In the genomic region with DNA sequence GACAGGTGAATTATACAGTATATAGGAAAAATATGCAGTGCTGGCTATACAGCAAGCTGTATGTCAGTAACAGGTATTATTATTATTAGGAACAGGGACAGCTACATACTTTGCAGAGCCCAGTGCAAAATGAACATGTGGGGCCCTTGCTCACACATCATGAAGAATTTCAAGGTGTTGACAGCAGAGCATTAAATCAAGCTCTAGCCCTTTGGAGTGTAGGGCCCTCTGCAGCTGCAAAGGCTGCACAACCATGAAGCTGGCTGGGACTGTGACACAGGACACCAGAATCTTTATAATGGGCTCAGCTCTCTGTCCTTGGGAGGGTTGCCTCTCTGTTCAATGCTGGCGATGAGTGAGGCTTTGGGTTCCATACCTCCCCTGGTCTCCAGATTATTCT, we compare ENCODE assay signal across 29 cellular contexts. TPM values are rescaled to one million over a fixed set of nuclear protein-coding genes. Genes with fewer than 3 reads are reported as not detected.
"Had no signal": no experiment of that assay in that cellular context is flagged by ENCODE, and none has a peak within 500 bp of the region (broad histone marks: within the 10 kb centered on the region; RNA-seq: fewer than 3 reads in every experiment).

No MANE protein-coding gene starts in this region.

- DNase-seq: activated CD4-positive, alpha-beta memory T cell treated with anti-CD3 and anti-CD28 coated beads, Interleukin-2, amount 10 ng/mL, durations not matched to agents 7 days and 5 days; activated CD4-positive, alpha-beta T cell treated with anti-CD3 and anti-CD28 coated beads for 1 hour; activated CD4-positive, alpha-beta T cell treated with anti-CD3 and anti-CD28 coated beads for 48 hours; activated CD4-positive, CD25-positive, alpha-beta regulatory T cell; activated CD8-positive, alpha-beta memory T cell treated with anti-CD3 and anti-CD28 coated beads for 24 hours; activated CD8-positive, alpha-beta memory T cell treated with anti-CD3 and anti-CD28 coated beads, Interleukin-2, amount 10 ng/mL, durations not matched to agents 7 days and 5 days; activated CD8-positive, alpha-beta memory T cell treated with anti-CD3 and anti-CD28 coated beads, Interleukin-2, amount 50 U/mL, for 48 hours; activated effector memory CD4-positive, alpha-beta T cell treated with Interleukin-2 at 50 U/mL for 16 hours; activated naive CD4-positive, alpha-beta T cell treated with anti-CD3 and anti-CD28 coated beads, Interleukin-2, amount 10 ng/mL, durations not matched to agents 7 days and 5 days; activated naive CD8-positive, alpha-beta T cell treated with anti-CD3 and anti-CD28 coated beads, Interleukin-2, amount 50 U/mL, for 24 hours; activated T-cell treated with anti-CD3 and anti-CD28 coated beads, Interleukin-2, amount 50 U/mL, for 48 hours; anterior cingulate cortex; caudate nucleus; cerebellar nuclear complex; NCI-H1092 treated with DMSO at 0.1 percent for 48 hours; NCI-H1417 treated with DMSO at 0.1 percent for 48 hours; NCI-H187 treated with DMSO at 0.1 percent for 48 hours; NCI-H2227 treated with DMSO at 0.1 percent for 48 hours; NCI-H446; NCI-H526 treated with DMSO at 0.1 percent for 48 hours; PC-9; SJCRH30; T1000 had no signal

- H3K27me3 ChIP-seq: SJCRH30 had no signal

- H3K4me2 ChIP-seq: PC-9 had no signal

- H3K27ac ChIP-seq: PC-9, RWPE1, SJCRH30, SK-N-MC, WERI-Rb-1 had no signal

- H2AFZ ChIP-seq: PC-9 had no signal

- H3K4me3 ChIP-seq: PC-9, SJCRH30, SK-N-MC had no signal

- H3K9me3 ChIP-seq: SJCRH30 had no signal

- H3K4me1 ChIP-seq: SJCRH30 had no signal

- H3K36me3 ChIP-seq: SJCRH30, WERI-Rb-1 had no signal

RNA-seq across cellular contexts. Expression of a gene that starts 44.9 kb away (rescaled TPM):
- total RNA-seq: activated CD8-positive, alpha-beta memory T cell treated with anti-CD3 and anti-CD28 coated beads, Interleukin-2, amount 10 ng/mL, durations not matched to agents 7 days and 5 days; OCI-LY7 had no signal

RNA-seq across cellular contexts. Expression of a gene that starts 54.4 kb away (rescaled TPM):
- total RNA-seq: activated CD4-positive, alpha-beta memory T cell treated with anti-CD3 and anti-CD28 coated beads, Interleukin-2, amount 10 ng/mL, durations not matched to agents 7 days and 5 days; activated CD8-positive, alpha-beta memory T cell treated with anti-CD3 and anti-CD28 coated beads, Interleukin-2, amount 10 ng/mL, durations not matched to agents 7 days and 5 days; OCI-LY7; T-helper 1 cell treated with Interleukin-12 subunit alpha and Interleukin-12 subunit beta and Interleukin-4 antibody, amounts not matched to agents 30 ng/mL and 1 ng/mL, for 36 hours; T-helper 2 cell treated with Interferon-gamma antibody and Interleukin-4, amounts not matched to agents 100 ng/mL and 5 ng/mL, for 36 hours had no signal
